In genomic region chr13:51765142-51765515, GRCh38 we compare ENCODE assay signal across 10 cellular contexts. TPM values are rescaled to one million over a fixed set of nuclear protein-coding genes. Genes with fewer than 3 reads are reported as not detected.
DNase-seq lines count a peak whose midpoint lies in the region; ATAC-seq and TF ChIP-seq lines count a peak whose summit lies in the region.
"Had no signal": no experiment of that assay in that cellular context is flagged by ENCODE, and none has a peak within 500 bp of the region (broad histone marks: within the 10 kb centered on the region; RNA-seq: fewer than 3 reads in every experiment).

No MANE protein-coding gene starts in this region.

- TF ChIP-seq POLR2A in gastroesophageal sphincter (IDR thresholded peaks at IDR 0.05), result no peak

- H3K4me3 Mint-ChIP-seq in activated CD8-positive, alpha-beta T cell treated with anti-CD3 and anti-CD28 coated beads, Interleukin-2, amount 10 ng/mL, durations not matched to agents 7 days and 5 days, result peak overlapping the region; percentile 69
- peak overlapping the region; percentile 72 for H3K4me3 Mint-ChIP-seq in stimulated activated memory B cell treated with anti-CD40 and anti-IgM and Interleukin-4, amounts not matched to agents 10 μg/mL and 1 μg/mL and 100 μg/mL, for 72 hours

- peaks cover 0 to 39% (median 10%) of the 10 kb centered on the region in 3 donors for H3K4me1 ChIP-seq in gastroesophageal sphincter

- H3K4me1 Mint-ChIP-seq in activated CD8-positive, alpha-beta T cell treated with anti-CD3 and anti-CD28 coated beads, Interleukin-2, amount 10 ng/mL, durations not matched to agents 7 days and 5 days (ENCODE audit: low read depth), result peaks cover 21% of the 10 kb centered on the region
- peaks cover 38% of the 10 kb centered on the region for H3K4me1 Mint-ChIP-seq in stimulated activated memory B cell treated with anti-CD40 and anti-IgM and Interleukin-4, amounts not matched to agents 10 μg/mL and 1 μg/mL and 100 μg/mL, for 72 hours

- peak; percentile 40 for DNase-seq in DMS53 (lab: John Stamatoyannopoulos, UW)
- DNase-seq in DMS53 treated with DMSO at 0.1 percent for 48 hours (lab: John Stamatoyannopoulos, UW; ENCODE audit: unreplicated experiment), result no peak
- DNase-seq in activated CD8-positive, alpha-beta T cell treated with anti-CD3 and anti-CD28 coated beads, Interleukin-2, amount 10 ng/mL, durations not matched to agents 7 days and 5 days, result no peak
- no peak for DNase-seq in stimulated activated naive CD4-positive, alpha-beta T cell (lab: John Stamatoyannopoulos, UW)
- DNase-seq in superior temporal gyrus (ENCODE audit: extremely low spot score), result no peak
- DNase-seq in pons (ENCODE audit: low spot score), result no peak
- DNase-seq: mesendoderm had no signal

- no peak for TF ChIP-seq CTCF in gastroesophageal sphincter (IDR thresholded peaks at IDR 0.05)

- H3K36me3 ChIP-seq in gastroesophageal sphincter, result peaks cover 0 to 56% of the 10 kb centered on the region in 2 donors

- H3K27ac Mint-ChIP-seq in activated CD8-positive, alpha-beta T cell treated with anti-CD3 and anti-CD28 coated beads, Interleukin-2, amount 10 ng/mL, durations not matched to agents 7 days and 5 days, result peak overlapping the region; percentile 94
- H3K27ac Mint-ChIP-seq in stimulated activated memory B cell treated with anti-CD40 and anti-IgM and Interleukin-4, amounts not matched to agents 10 μg/mL and 1 μg/mL and 100 μg/mL, for 72 hours, result peak overlapping the region; percentile 93

- no peak overlapping the region for H3K4me3 ChIP-seq in gastroesophageal sphincter

- H3K27me3 Mint-ChIP-seq in activated CD8-positive, alpha-beta T cell treated with anti-CD3 and anti-CD28 coated beads, Interleukin-2, amount 10 ng/mL, durations not matched to agents 7 days and 5 days (ENCODE audit: low read depth), result no peaks in the 10 kb centered on the region
- no peaks in the 10 kb centered on the region for H3K27me3 Mint-ChIP-seq in stimulated activated memory B cell treated with anti-CD40 and anti-IgM and Interleukin-4, amounts not matched to agents 10 μg/mL and 1 μg/mL and 100 μg/mL, for 72 hours

- TF ChIP-seq EP300 in gastroesophageal sphincter (IDR thresholded peaks at IDR 0.05), result no peak

- ATAC-seq in activated CD8-positive, alpha-beta T cell treated with anti-CD3 and anti-CD28 coated beads, Interleukin-2, amount 10 ng/mL, durations not matched to agents 7 days and 5 days, result no peak
- ATAC-seq in gastroesophageal sphincter, result no peak
- no peak for ATAC-seq in stimulated activated memory B cell treated with anti-CD40 and anti-IgM and Interleukin-4, amounts not matched to agents 10 μg/mL and 1 μg/mL and 100 μg/mL, for 72 hours

- CTCF ChIA-PET in activated CD8-positive, alpha-beta T cell treated with anti-CD3 and anti-CD28 coated beads, Interleukin-2, amount 10 ng/mL, durations not matched to agents 7 days and 5 days (lab: Charles Lee), result interaction anchor here (1.1 to 2.0 kb wide), 5 partner anchors 32 to 330 kb away, joined by 4 to 15 read pairs (median 4); no protein-coding TSS in a partner anchor

- H3K27me3 ChIP-seq in gastroesophageal sphincter, result no peaks in the 10 kb centered on the region

- H3K9me3 ChIP-seq in gastroesophageal sphincter, result no peaks in the 10 kb centered on the region

- 80 to 82% methylated on average over 1 to 3 of the region's 4 CpGs for WGBS in gastroesophageal sphincter (ENCODE audit: low coverage in 1 of 2), 2 donors

- H3K36me3 Mint-ChIP-seq in activated CD8-positive, alpha-beta T cell treated with anti-CD3 and anti-CD28 coated beads, Interleukin-2, amount 10 ng/mL, durations not matched to agents 7 days and 5 days (ENCODE audit: low read depth), result peaks cover 8% of the 10 kb centered on the region
- peaks cover 39% of the 10 kb centered on the region for H3K36me3 Mint-ChIP-seq in stimulated activated memory B cell treated with anti-CD40 and anti-IgM and Interleukin-4, amounts not matched to agents 10 μg/mL and 1 μg/mL and 100 μg/mL, for 72 hours

- POLR2A ChIA-PET in activated CD8-positive, alpha-beta T cell treated with anti-CD3 and anti-CD28 coated beads, Interleukin-2, amount 10 ng/mL, durations not matched to agents 7 days and 5 days (lab: Charles Lee), result interaction anchor here (1.3 to 2.2 kb wide), 3 partner anchors 311 to 315 kb away, joined by 3 to 19 read pairs (median 8); partner anchors contain the start of gene INTS6

- no peaks in the 10 kb centered on the region for H3K9me3 Mint-ChIP-seq in activated CD8-positive, alpha-beta T cell treated with anti-CD3 and anti-CD28 coated beads, Interleukin-2, amount 10 ng/mL, durations not matched to agents 7 days and 5 days (ENCODE audit: insufficient read depth)
- no peaks in the 10 kb centered on the region for H3K9me3 Mint-ChIP-seq in stimulated activated memory B cell treated with anti-CD40 and anti-IgM and Interleukin-4, amounts not matched to agents 10 μg/mL and 1 μg/mL and 100 μg/mL, for 72 hours

- peak overlapping the region in 3 of 4 donors; percentile 66 to 75 (median 71) for H3K27ac ChIP-seq in gastroesophageal sphincter
- H3K27ac ChIP-seq: 22Rv1 had no signal

RNA-seq across cellular contexts. Expression of gene DHRS12, which starts 38.8 kb away (rescaled TPM):
- 10 to 100 TPM in 1 of 2 experiments, 1 to 10 TPM in 1; 8.9 to 10.0 TPM for total RNA-seq in activated CD8-positive, alpha-beta T cell treated with anti-CD3 and anti-CD28 coated beads, Interleukin-2, amount 10 ng/mL, durations not matched to agents 7 days and 5 days
- total RNA-seq in gastroesophageal sphincter, result 10 to 100 TPM in 3 of 4 donors, 1 to 10 TPM in 1; 9.2 to 23.3 (median 19.2) TPM
